In genomic region chr7:131289051-131289450, GRCh38 we compare ENCODE assay signal across 8 cellular contexts.
"Had no signal": no experiment of that assay in that cellular context is flagged by ENCODE, and none has a peak within 500 bp of the region (broad histone marks: within the 10 kb centered on the region; RNA-seq: fewer than 3 reads in every experiment).

No MANE protein-coding gene starts in this region.

- FAIRE-seq: HepG2 had no signal

- DNase-seq: GM23248, GOT3, H7, HFFc6 had no signal

- H3K9ac ChIP-seq: GM23248 had no signal

- H3K36me3 ChIP-seq: HAP-1 had no signal

- H3K4me3 ChIP-seq: GM23248, HAP-1 had no signal

- ATAC-seq: HCT116, HepG2 had no signal

- H3K27ac ChIP-seq: GM23248, HL-60 had no signal

- H2AFZ ChIP-seq: GM23248 had no signal
